ENCODE assay signal across 1 cellular context in genomic region chr7:112001089-112001826, GRCh38.
TF ChIP-seq lines count a peak whose summit lies in the region.

No MANE protein-coding gene starts in this region.

TF ChIP-seq in HCT116, 20 proteins besides CTCF, POLR2A, EP300 and RAD21 (continued from another document):
- no peak for TF ChIP-seq REST (IDR thresholded peaks at IDR 0.05; ENCODE audit: low read depth)
TF ChIP-seq in HCT116: peak in this region for 5.
